ENCODE assay signal across 24 cellular contexts in the genomic region with DNA sequence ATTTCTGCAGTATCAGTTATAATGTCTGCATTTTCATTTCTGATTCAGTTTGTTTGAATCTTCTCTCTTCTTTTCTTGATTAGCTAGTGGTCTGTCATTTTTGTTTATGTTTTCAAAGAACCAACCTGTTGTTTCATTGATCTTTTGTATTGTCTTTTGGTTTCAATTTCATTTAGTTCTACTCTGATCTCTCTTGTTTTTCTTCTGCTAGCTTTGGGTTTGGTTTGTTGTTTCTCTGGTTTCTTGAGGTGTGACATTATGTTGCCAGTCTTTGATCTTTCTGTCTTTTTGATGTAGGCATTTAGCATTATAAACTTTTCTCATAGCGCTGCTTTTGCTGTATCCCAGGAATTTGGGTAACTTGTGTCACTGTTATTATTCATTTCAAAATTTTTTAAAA.
DNase-seq lines count a peak whose midpoint lies in the region; ATAC-seq and TF ChIP-seq lines count a peak whose summit lies in the region.
"Had no signal": no experiment of that assay in that cellular context is flagged by ENCODE, and none has a peak within 500 bp of the region (broad histone marks: within the 10 kb centered on the region; RNA-seq: fewer than 3 reads in every experiment).

No MANE protein-coding gene starts in this region.

- intact Hi-C loops in spleen (cut with DNase I; ENCODE audit: low total_unique reads) = no loop called here

- H3K27ac Mint-ChIP-seq in activated CD8-positive, alpha-beta memory T cell treated with anti-CD3 and anti-CD28 coated beads, Interleukin-2, amount 10 ng/mL, durations not matched to agents 7 days and 5 days = peak overlapping the region; percentile 84
- H3K27ac Mint-ChIP-seq in activated CD8-positive, alpha-beta T cell treated with anti-CD3 and anti-CD28 coated beads, Interleukin-2, amount 10 ng/mL, durations not matched to agents 7 days and 5 days = peak overlapping the region; percentile 81
- H3K27ac Mint-ChIP-seq in memory B cell = peak overlapping the region; percentile 5
- H3K27ac Mint-ChIP-seq: H9 had no signal

- peak overlapping the region; percentile 58 for H3K4me3 Mint-ChIP-seq in activated CD8-positive, alpha-beta memory T cell treated with anti-CD3 and anti-CD28 coated beads, Interleukin-2, amount 10 ng/mL, durations not matched to agents 7 days and 5 days
- H3K4me3 Mint-ChIP-seq in activated CD8-positive, alpha-beta T cell treated with anti-CD3 and anti-CD28 coated beads, Interleukin-2, amount 10 ng/mL, durations not matched to agents 7 days and 5 days = peak overlapping the region; percentile 56
- H3K4me3 Mint-ChIP-seq in memory B cell = no peak overlapping the region
- H3K4me3 Mint-ChIP-seq: H9 had no signal

- H3K9me3 Mint-ChIP-seq in activated CD8-positive, alpha-beta memory T cell treated with anti-CD3 and anti-CD28 coated beads, Interleukin-2, amount 10 ng/mL, durations not matched to agents 7 days and 5 days (ENCODE audit: low read depth) = peaks cover 3% of the 10 kb centered on the region
- no peaks in the 10 kb centered on the region for H3K9me3 Mint-ChIP-seq in activated CD8-positive, alpha-beta T cell treated with anti-CD3 and anti-CD28 coated beads, Interleukin-2, amount 10 ng/mL, durations not matched to agents 7 days and 5 days (ENCODE audit: insufficient read depth)
- no peaks in the 10 kb centered on the region for H3K9me3 Mint-ChIP-seq in memory B cell
- H3K9me3 Mint-ChIP-seq: H9 had no signal

- H3K36me3 ChIP-seq in spleen (peaks cover 0 to 16% (median 0%) of the 10 kb centered on the region in 6 donors), brain microvascular endothelial cell (replicated peaks) (no peaks in the 10 kb centered on the region)
- H3K36me3 ChIP-seq: neutrophil, Peyer's patch, prostate gland, sigmoid colon had no signal

- 73 to 94% (median 86%) methylated on average over 1 of the region's 1 CpG for WGBS in spleen, 5 donors

- POLR2A ChIA-PET in activated CD8-positive, alpha-beta T cell treated with anti-CD3 and anti-CD28 coated beads, Interleukin-2, amount 10 ng/mL, durations not matched to agents 7 days and 5 days (lab: Charles Lee) = interaction anchor here (1.0 kb wide), 1 partner anchor 108 kb away, joined by 3 read pairs; no protein-coding TSS in a partner anchor

- H3K27me3 Mint-ChIP-seq in activated CD8-positive, alpha-beta memory T cell treated with anti-CD3 and anti-CD28 coated beads, Interleukin-2, amount 10 ng/mL, durations not matched to agents 7 days and 5 days = no peaks in the 10 kb centered on the region
- H3K27me3 Mint-ChIP-seq in activated CD8-positive, alpha-beta T cell treated with anti-CD3 and anti-CD28 coated beads, Interleukin-2, amount 10 ng/mL, durations not matched to agents 7 days and 5 days (ENCODE audit: low read depth) = no peaks in the 10 kb centered on the region
- H3K27me3 Mint-ChIP-seq in memory B cell = no peaks in the 10 kb centered on the region

- in situ Hi-C loops in brain microvascular endothelial cell (cut with HindIII; ENCODE audit: low pct_ligation_motif_present, low sequenced_read_pairs) = no loop called here

- peaks cover 3 to 64% (median 21%) of the 10 kb centered on the region in 6 donors for H3K4me1 ChIP-seq in spleen
- H3K4me1 ChIP-seq: Peyer's patch, prostate gland, sigmoid colon had no signal

- TF ChIP-seq CTCF in spleen (IDR thresholded peaks at IDR 0.05 in 8 of 11, conservative IDR thresholded peaks at IDR 0.05 in 3 of 11) (no peak), brain microvascular endothelial cell (IDR thresholded peaks at IDR 0.05; ENCODE audit: low read depth, low read length, missing control alignments) (no peak)

- no peak for DNase-seq in activated CD8-positive, alpha-beta memory T cell treated with anti-CD3 and anti-CD28 coated beads, Interleukin-2, amount 10 ng/mL, durations not matched to agents 7 days and 5 days
- no peak for DNase-seq in activated CD8-positive, alpha-beta memory T cell treated with anti-CD3 and anti-CD28 coated beads, Interleukin-2, amount 50 U/mL, for 48 hours
- no peak for DNase-seq in activated CD8-positive, alpha-beta T cell treated with anti-CD3 and anti-CD28 coated beads, Interleukin-2, amount 10 ng/mL, durations not matched to agents 7 days and 5 days
- DNase-seq in memory B cell (ENCODE audit: low spot score in 2 of 2) (no peak), spleen (no peak), brain microvascular endothelial cell (no peak)
- DNase-seq: activated CD8-positive, alpha-beta memory T cell treated with anti-CD3 and anti-CD28 coated beads, Interleukin-2, amount 50 U/mL, for 4 hours; AML-193; COR-L47; DMS79 treated with DMSO at 0.1 percent for 48 hours; effector CD4-positive, alpha-beta T cell; H9; Karpas-422; mammary epithelial cell; NCI-H2171; NCI-H524; Peyer's patch; SIG-M5; sigmoid colon; stimulated activated CD4-positive, alpha-beta T cell treated with anti-CD3 and anti-CD28 coated beads, Interleukin-15, amount 100 ng/mL, for 24 hours had no signal

- CTCF ChIA-PET in activated CD8-positive, alpha-beta memory T cell treated with anti-CD3 and anti-CD28 coated beads, Interleukin-2, amount 10 ng/mL, durations not matched to agents 7 days and 5 days (lab: Charles Lee) = interaction anchor here (0.7 to 1.5 kb wide), 2 partner anchors 14 to 427 kb away, joined by 3 read pairs; no protein-coding TSS in a partner anchor
- CTCF ChIA-PET in activated CD8-positive, alpha-beta T cell treated with anti-CD3 and anti-CD28 coated beads, Interleukin-2, amount 10 ng/mL, durations not matched to agents 7 days and 5 days (lab: Charles Lee) = interaction anchor here (1.4 kb wide), 1 partner anchor 425 kb away, joined by 4 read pairs; the partner anchor contains the start of gene NETO2

- no peak for TF ChIP-seq POLR2A in spleen (IDR thresholded peaks at IDR 0.05)

- H3K4me3 ChIP-seq in spleen (no peak overlapping the region), brain microvascular endothelial cell (ENCODE audit: low read depth, low read length) (no peak overlapping the region)
- H3K4me3 ChIP-seq: Peyer's patch, prostate gland, sigmoid colon had no signal

- H3K27me3 ChIP-seq in spleen (replicated peaks in 1 of 7) (no peaks in the 10 kb centered on the region), brain microvascular endothelial cell (replicated peaks) (no peaks in the 10 kb centered on the region)
- H3K27me3 ChIP-seq: neutrophil, Peyer's patch, sigmoid colon had no signal

- H3K36me3 Mint-ChIP-seq in activated CD8-positive, alpha-beta memory T cell treated with anti-CD3 and anti-CD28 coated beads, Interleukin-2, amount 10 ng/mL, durations not matched to agents 7 days and 5 days = peaks cover 42% of the 10 kb centered on the region
- H3K36me3 Mint-ChIP-seq in activated CD8-positive, alpha-beta T cell treated with anti-CD3 and anti-CD28 coated beads, Interleukin-2, amount 10 ng/mL, durations not matched to agents 7 days and 5 days (ENCODE audit: low read depth) = peaks cover 37% of the 10 kb centered on the region
- peaks cover 37% of the 10 kb centered on the region for H3K36me3 Mint-ChIP-seq in memory B cell

- ATAC-seq in activated CD8-positive, alpha-beta memory T cell treated with anti-CD3 and anti-CD28 coated beads, Interleukin-2, amount 10 ng/mL, durations not matched to agents 7 days and 5 days = peak; percentile 53
- ATAC-seq in GM18498 (IDR thresholded peaks at IDR 0.05; ENCODE audit: unreplicated experiment) (peak; percentile 38), memory B cell (ENCODE audit: low read depth) (no peak), GM19324 (IDR thresholded peaks at IDR 0.05; ENCODE audit: low FRiP score, unreplicated experiment) (no peak)
- ATAC-seq in activated CD8-positive, alpha-beta T cell treated with anti-CD3 and anti-CD28 coated beads, Interleukin-2, amount 10 ng/mL, durations not matched to agents 7 days and 5 days = peak; percentile 63

- H3K27ac ChIP-seq in spleen (peak overlapping the region in 3 of 8 donors; percentile 39 to 48 (median 47)), brain microvascular endothelial cell (no peak overlapping the region)
- H3K27ac ChIP-seq: neutrophil, Peyer's patch, prostate gland, sigmoid colon had no signal

- H3K4me1 Mint-ChIP-seq in activated CD8-positive, alpha-beta memory T cell treated with anti-CD3 and anti-CD28 coated beads, Interleukin-2, amount 10 ng/mL, durations not matched to agents 7 days and 5 days = peaks cover 38% of the 10 kb centered on the region
- peaks cover 37% of the 10 kb centered on the region for H3K4me1 Mint-ChIP-seq in activated CD8-positive, alpha-beta T cell treated with anti-CD3 and anti-CD28 coated beads, Interleukin-2, amount 10 ng/mL, durations not matched to agents 7 days and 5 days (ENCODE audit: low read depth)
- peaks cover 45% of the 10 kb centered on the region for H3K4me1 Mint-ChIP-seq in memory B cell

- no peaks in the 10 kb centered on the region for H3K9me3 ChIP-seq in spleen
- H3K9me3 ChIP-seq: neutrophil, Peyer's patch, prostate gland, sigmoid colon had no signal

Comparison
In these comparisons a context has a peak if more than half of its experiments do, and no peak if none do; other contexts are left out.
1. ATAC-seq: peak in activated CD8-positive, alpha-beta memory T cell treated with anti-CD3 and anti-CD28 coated beads, Interleukin-2, amount 10 ng/mL, durations not matched to agents 7 days and 5 days (single experiment), GM18498 (single experiment) and activated CD8-positive, alpha-beta T cell treated with anti-CD3 and anti-CD28 coated beads, Interleukin-2, amount 10 ng/mL, durations not matched to agents 7 days and 5 days (single experiment); none in memory B cell (single experiment) and GM19324 (single experiment).
2. H3K27ac Mint-ChIP-seq: peak in every context shown above with its lines; median percentile 84 in activated CD8-positive, alpha-beta memory T cell treated with anti-CD3 and anti-CD28 coated beads, Interleukin-2, amount 10 ng/mL, durations not matched to agents 7 days and 5 days; 81 in activated CD8-positive, alpha-beta T cell treated with anti-CD3 and anti-CD28 coated beads, Interleukin-2, amount 10 ng/mL, durations not matched to agents 7 days and 5 days; 5 in memory B cell.